Comparison of ENCODE assay signal across 9 cellular contexts in the genomic region with DNA sequence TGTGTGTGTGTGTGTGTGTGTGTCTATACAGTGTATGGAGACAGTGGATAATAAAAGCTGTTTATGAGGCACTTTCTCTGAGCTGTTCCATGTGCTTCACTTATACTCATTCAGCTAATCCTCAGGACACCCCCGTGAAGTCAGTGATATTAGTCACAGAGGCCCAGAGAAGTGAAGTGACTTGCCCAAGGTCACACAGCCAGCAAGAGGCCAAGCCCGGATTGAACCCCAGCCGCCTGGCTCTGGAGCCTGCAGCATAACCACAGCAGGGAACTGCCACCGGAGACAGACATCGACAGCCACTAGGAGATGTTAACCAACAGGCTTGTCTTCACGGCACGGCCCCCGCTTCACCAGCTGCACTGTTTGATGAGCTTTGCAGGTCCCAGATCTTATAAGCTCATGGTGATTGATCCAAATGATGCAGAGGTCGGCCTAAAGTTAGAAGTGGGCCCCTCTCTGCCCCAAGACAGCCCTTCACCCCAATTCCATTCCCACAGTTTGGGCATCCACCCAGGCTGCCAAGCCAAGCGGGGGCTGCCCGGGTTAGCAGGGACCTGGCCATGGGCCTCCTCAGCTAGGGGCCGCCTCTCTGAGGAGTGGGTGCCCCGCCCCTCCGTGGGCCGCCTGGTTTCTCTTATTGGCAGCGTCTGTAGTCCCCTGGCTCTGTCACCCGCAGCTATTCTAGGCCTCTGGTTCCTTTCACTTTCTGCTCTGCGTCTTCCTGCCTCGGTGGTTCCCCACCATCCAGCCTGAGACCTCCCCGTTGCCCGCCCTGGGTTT. TPM values are rescaled to one million over a fixed set of nuclear protein-coding genes. Genes with fewer than 3 reads are reported as not detected.
DNase-seq lines count a peak whose midpoint lies in the region; ATAC-seq and TF ChIP-seq lines count a peak whose summit lies in the region.
"Had no signal": no experiment of that assay in that cellular context is flagged by ENCODE, and none has a peak within 500 bp of the region (broad histone marks: within the 10 kb centered on the region; RNA-seq: fewer than 3 reads in every experiment).

No MANE protein-coding gene starts in this region.

- DNase-seq in CD4-positive, alpha-beta T cell, result peak; percentile 49 to 79 (median 65)
- DNase-seq in Kasumi-1 (lab: John Stamatoyannopoulos, UW), result peak; percentile 36 to 39
- DNase-seq in activated T-cell treated with anti-CD3 and anti-CD28 coated beads, Interleukin-2, amount 50 U/mL, for 4 hours, result peak; percentile 75
- peak; percentile 63 for DNase-seq in lower lobe of right lung
- no peak for DNase-seq in suprapubic skin (ENCODE audit: low spot score in 2 of 2)
- DNase-seq in NCI-H2171 treated with DMSO at 0.1 percent for 48 hours (lab: John Stamatoyannopoulos, UW), result no peak
- DNase-seq in putamen (ENCODE audit: low spot score), result no peak

- H3K27ac Mint-ChIP-seq in CD4-positive, alpha-beta T cell, result peak overlapping the region; percentile 99

- H3K9me3 ChIP-seq in CD4-positive, alpha-beta T cell (ENCODE audit: control insufficient read depth, low read length), result no peaks in the 10 kb centered on the region
- H3K9me3 ChIP-seq in lower lobe of right lung (no peaks in the 10 kb centered on the region), suprapubic skin (no peaks in the 10 kb centered on the region)

- peaks cover 42% of the 10 kb centered on the region for H3K4me1 Mint-ChIP-seq in CD4-positive, alpha-beta T cell (ENCODE audit: low read depth)
- peaks cover 61% of the 10 kb centered on the region for H3K4me1 Mint-ChIP-seq in activated T-cell treated with anti-CD3 and anti-CD28 coated beads, Interleukin-2, amount 50 U/mL, for 4 hours (ENCODE audit: low read depth)

- H3K36me3 Mint-ChIP-seq in CD4-positive, alpha-beta T cell (ENCODE audit: low read depth), result no peaks in the 10 kb centered on the region
- no peaks in the 10 kb centered on the region for H3K36me3 Mint-ChIP-seq in activated T-cell treated with anti-CD3 and anti-CD28 coated beads, Interleukin-2, amount 50 U/mL, for 4 hours (ENCODE audit: insufficient read depth)

- no peaks in the 10 kb centered on the region for H3K27me3 Mint-ChIP-seq in CD4-positive, alpha-beta T cell
- H3K27me3 Mint-ChIP-seq in activated T-cell treated with anti-CD3 and anti-CD28 coated beads, Interleukin-2, amount 50 U/mL, for 4 hours (ENCODE audit: low read depth), result no peaks in the 10 kb centered on the region

- H3K4me1 ChIP-seq in lower lobe of right lung (peaks cover 30% of the 10 kb centered on the region), suprapubic skin (peaks cover 36% of the 10 kb centered on the region)

- H3K27ac ChIP-seq in CD4-positive, alpha-beta T cell (ENCODE audit: low read depth, low read length), result peak overlapping the region; percentile 91
- peak overlapping the region; percentile 81 for H3K27ac ChIP-seq in lower lobe of right lung
- H3K27ac ChIP-seq in suprapubic skin, result peak overlapping the region; percentile 66
- H3K27ac ChIP-seq: epithelial cell of prostate had no signal

- no peak for TF ChIP-seq EP300 in suprapubic skin (IDR thresholded peaks at IDR 0.05)

- no peak for TF ChIP-seq CTCF in CD4-positive, alpha-beta T cell (IDR thresholded peaks at IDR 0.05)
- no peak for TF ChIP-seq CTCF in lower lobe of right lung (IDR thresholded peaks at IDR 0.05)
- TF ChIP-seq CTCF in suprapubic skin (IDR thresholded peaks at IDR 0.05), result no peak

- H3K36me3 ChIP-seq in lower lobe of right lung (no peaks in the 10 kb centered on the region), suprapubic skin (no peaks in the 10 kb centered on the region)

- peak overlapping the region; percentile 14 for H3K4me3 ChIP-seq in lower lobe of right lung
- H3K4me3 ChIP-seq in suprapubic skin, result no peak overlapping the region

- TF ChIP-seq POLR2A in suprapubic skin (IDR thresholded peaks at IDR 0.05), result no peak

- no peaks in the 10 kb centered on the region for H3K27me3 ChIP-seq in CD4-positive, alpha-beta T cell (ENCODE audit: control insufficient read depth, insufficient read depth, low read length)
- no peaks in the 10 kb centered on the region for H3K27me3 ChIP-seq in lower lobe of right lung (ENCODE audit: low read depth)
- H3K27me3 ChIP-seq in suprapubic skin, result no peaks in the 10 kb centered on the region

- POLR2A ChIA-PET in CD4-positive, alpha-beta T cell (lab: Charles Lee), result interaction anchor here (0.6 to 5.2 kb wide), 19 partner anchors 9 to 518 kb away, joined by 3 to 195 read pairs (median 4); partner anchors contain the start of genes DEXI and SOCS1

- 65% methylated on average over 20 of the region's 21 CpGs for WGBS in suprapubic skin

- no peaks in the 10 kb centered on the region for H3K9me3 Mint-ChIP-seq in CD4-positive, alpha-beta T cell
- H3K9me3 Mint-ChIP-seq in activated T-cell treated with anti-CD3 and anti-CD28 coated beads, Interleukin-2, amount 50 U/mL, for 4 hours, result no peaks in the 10 kb centered on the region

- CTCF ChIA-PET in CD4-positive, alpha-beta T cell (lab: Charles Lee), result interaction anchor here (0.7 to 2.3 kb wide), 6 partner anchors 28 to 242 kb away, joined by 3 to 24 read pairs (median 3); partner anchors contain the start of gene SOCS1

- ATAC-seq in CD4-positive, alpha-beta T cell (ENCODE audit: poor library complexity), result peak; percentile 82
- ATAC-seq in GM21515 (IDR thresholded peaks at IDR 0.05; ENCODE audit: unreplicated experiment) (peak; percentile 78), lower lobe of right lung (peak; percentile 65 to 72)
- ATAC-seq in activated T-cell treated with anti-CD3 and anti-CD28 coated beads, Interleukin-2, amount 50 U/mL, for 4 hours, result peak; percentile 81 to 82

- H3K4me3 Mint-ChIP-seq in CD4-positive, alpha-beta T cell, result peak overlapping the region; percentile 84
- H3K4me3 Mint-ChIP-seq in activated T-cell treated with anti-CD3 and anti-CD28 coated beads, Interleukin-2, amount 50 U/mL, for 4 hours, result peak overlapping the region; percentile 59

- intact Hi-C loops in CD4-positive, alpha-beta T cell (cut with DNase I, micrococcal nuclease), result loop anchor here (1.0 to 10.0 kb wide), 3 partner anchors 26 to 130 kb away; no protein-coding TSS in a partner anchor
- intact Hi-C loops in lower lobe of right lung (cut with DNase I), result no loop called here

RNA-seq across cellular contexts. Expression of gene SOCS1, which starts 30.9 kb away (rescaled TPM):
- 10 to 100 TPM; 71.3 to 71.4 TPM for total RNA-seq in CD4-positive, alpha-beta T cell
- 100 to 1,000 TPM; 112 to 148 (median 114) TPM for total RNA-seq in activated T-cell treated with anti-CD3 and anti-CD28 coated beads, Interleukin-2, amount 50 U/mL, for 4 hours
- 17.8 TPM for total RNA-seq in lower lobe of right lung
- 10 to 100 TPM in 1 of 4 donors, 1 to 10 TPM in 3; 3.9 to 15.4 (median 7.5) TPM for total RNA-seq in suprapubic skin

RNA-seq across cellular contexts. Expression of gene TNP2, which starts 44.0 kb away (rescaled TPM):
- total RNA-seq in CD4-positive, alpha-beta T cell, result not detected
- not detected for total RNA-seq in activated T-cell treated with anti-CD3 and anti-CD28 coated beads, Interleukin-2, amount 50 U/mL, for 4 hours
- total RNA-seq in lower lobe of right lung, result not detected
- total RNA-seq in suprapubic skin, result not detected

RNA-seq across cellular contexts. Expression of gene PRM3, which starts 48.3 kb away (rescaled TPM):
- total RNA-seq in CD4-positive, alpha-beta T cell, result not detected
- not detected for total RNA-seq in activated T-cell treated with anti-CD3 and anti-CD28 coated beads, Interleukin-2, amount 50 U/mL, for 4 hours
- total RNA-seq in lower lobe of right lung (not detected), suprapubic skin (not detected)

RNA-seq across cellular contexts. Expression of gene PRM2, which starts 51.2 kb away (rescaled TPM):
- not detected for total RNA-seq in CD4-positive, alpha-beta T cell
- total RNA-seq in activated T-cell treated with anti-CD3 and anti-CD28 coated beads, Interleukin-2, amount 50 U/mL, for 4 hours, result not detected
- not detected for total RNA-seq in lower lobe of right lung
- total RNA-seq in suprapubic skin, result not detected

RNA-seq across cellular contexts. Expression of gene PRM1, which starts 56.0 kb away (rescaled TPM):
- total RNA-seq in CD4-positive, alpha-beta T cell, result not detected
- not detected for total RNA-seq in activated T-cell treated with anti-CD3 and anti-CD28 coated beads, Interleukin-2, amount 50 U/mL, for 4 hours
- total RNA-seq in lower lobe of right lung (not detected), suprapubic skin (not detected)

Comparison
In these comparisons a context has a peak if more than half of its experiments do, and no peak if none do; other contexts are left out.
1. DNase-seq: peak in CD4-positive, alpha-beta T cell (10 of 10), Kasumi-1 (2 of 2), activated T-cell treated with anti-CD3 and anti-CD28 coated beads, Interleukin-2, amount 50 U/mL, for 4 hours (single experiment) and lower lobe of right lung (single experiment); none in suprapubic skin (0 of 2), NCI-H2171 treated with DMSO at 0.1 percent for 48 hours (single experiment) and putamen (single experiment).
2. Peak in every context shown above with its lines, with median percentiles within 50 percentile points of each other: ATAC-seq and H3K27ac ChIP-seq.